In genomic region chr16:24093049-24093448, GRCh38 we compare ENCODE assay signal across 1 cellular context.
TF ChIP-seq lines count a peak whose summit lies in the region.

No MANE protein-coding gene starts in this region.

TF ChIP-seq in H1, 55 proteins besides CTCF, POLR2A, EP300 and RAD21:
- no peak for TF ChIP-seq SP4 (IDR thresholded peaks at IDR 0.05; ENCODE audit: low read length)
- TF ChIP-seq PHF8 (conservative IDR thresholded peaks at IDR 0.05; ENCODE audit: low read depth, low read length), result no peak
- TF ChIP-seq FOSL1 (IDR thresholded peaks at IDR 0.05; ENCODE audit: insufficient read depth, low read depth, low read length), result no peak
- TF ChIP-seq SP2 (IDR thresholded peaks at IDR 0.05; ENCODE audit: low read length), result no peak
- TF ChIP-seq TEAD4 (IDR thresholded peaks at IDR 0.05; ENCODE audit: low read depth, low read length), result no peak
